ENCODE assay signal across 35 cellular contexts in the genomic region with DNA sequence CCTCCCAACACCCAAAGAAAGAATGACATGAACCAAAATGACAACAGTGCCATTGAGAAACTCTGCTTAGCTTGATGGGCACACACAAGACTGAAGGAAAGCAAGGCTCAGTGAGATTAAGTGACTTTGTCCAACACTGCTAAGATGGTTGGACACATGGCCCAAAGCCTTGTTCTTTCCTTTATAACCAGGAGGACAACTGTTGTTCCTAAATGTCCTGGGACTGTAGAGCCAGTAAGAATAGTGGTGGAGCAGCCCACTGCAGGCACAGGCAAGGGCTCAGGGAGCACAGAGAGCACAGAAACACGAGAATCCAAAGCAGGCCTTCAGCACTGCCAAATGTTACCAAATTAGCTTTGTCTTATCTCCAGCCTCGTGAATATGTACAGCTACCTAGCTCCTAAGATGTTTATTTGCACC. TPM values are rescaled to one million over a fixed set of nuclear protein-coding genes. Genes with fewer than 3 reads are reported as not detected.
"Had no signal": no experiment of that assay in that cellular context is flagged by ENCODE, and none has a peak within 500 bp of the region (broad histone marks: within the 10 kb centered on the region; RNA-seq: fewer than 3 reads in every experiment).

No MANE protein-coding gene starts in this region.

- H3K27me3 Mint-ChIP-seq: activated CD4-positive, alpha-beta memory T cell treated with anti-CD3 and anti-CD28 coated beads for 36 hours; activated CD4-positive, alpha-beta T cell treated with anti-CD3 and anti-CD28 coated beads for 36 hours; activated CD4-positive, alpha-beta T cell treated with anti-CD3 and anti-CD28 coated beads, Interleukin-2, amount 10 ng/mL, durations not matched to agents 24 days and 14 days; activated CD8-positive, alpha-beta memory T cell treated with anti-CD3 and anti-CD28 coated beads, Interleukin-2, amount 10 ng/mL, durations not matched to agents 7 days and 5 days; activated naive CD4-positive, alpha-beta T cell treated with anti-CD3 and anti-CD28 coated beads, Interleukin-2, amount 50 U/mL, for 24 hours had no signal

- H3K27ac Mint-ChIP-seq: activated CD4-positive, alpha-beta memory T cell treated with anti-CD3 and anti-CD28 coated beads for 36 hours; activated CD4-positive, alpha-beta T cell treated with anti-CD3 and anti-CD28 coated beads for 36 hours; activated CD4-positive, alpha-beta T cell treated with anti-CD3 and anti-CD28 coated beads, Interleukin-2, amount 10 ng/mL, durations not matched to agents 24 days and 14 days; activated CD8-positive, alpha-beta memory T cell treated with anti-CD3 and anti-CD28 coated beads, Interleukin-2, amount 10 ng/mL, durations not matched to agents 7 days and 5 days; activated CD8-positive, alpha-beta T cell treated with anti-CD3 and anti-CD28 coated beads, Interleukin-2, amount 10 ng/mL, durations not matched to agents 7 days and 5 days; activated naive CD4-positive, alpha-beta T cell treated with anti-CD3 and anti-CD28 coated beads for 36 hours; activated naive CD4-positive, alpha-beta T cell treated with anti-CD3 and anti-CD28 coated beads, Interleukin-2, amount 50 U/mL, for 24 hours; activated T-helper 1 cell treated with anti-CD3 and anti-CD28 coated beads, Interleukin-12 subunit alpha, Interleukin-12 subunit beta, Interleukin-2, Interleukin-4 antibody, amounts not matched to agents 30 ng/mL and 10 ng/mL and 1 ng/mL, durations not matched to agents 14 hours and 24 hours and 36 hours; activated T-helper 2 cell treated with anti-CD3 and anti-CD28 coated beads, Interferon-gamma antibody, Interleukin-2, Interleukin-4, amounts not matched to agents 10 μg/mL and 5 μg/mL and 100 μg/mL, durations not matched to agents 14 hours and 24 hours and 36 hours had no signal

- H3K27me3 ChIP-seq: brain microvascular endothelial cell, colonic mucosa, esophagus squamous epithelium, gastroesophageal sphincter had no signal

- H3K4me3 Mint-ChIP-seq: activated CD4-positive, alpha-beta memory T cell treated with anti-CD3 and anti-CD28 coated beads for 36 hours; activated CD4-positive, alpha-beta T cell treated with anti-CD3 and anti-CD28 coated beads for 36 hours; activated CD4-positive, alpha-beta T cell treated with anti-CD3 and anti-CD28 coated beads, Interleukin-2, amount 10 ng/mL, durations not matched to agents 24 days and 14 days; activated CD8-positive, alpha-beta memory T cell treated with anti-CD3 and anti-CD28 coated beads, Interleukin-2, amount 10 ng/mL, durations not matched to agents 7 days and 5 days; activated CD8-positive, alpha-beta T cell treated with anti-CD3 and anti-CD28 coated beads, Interleukin-2, amount 10 ng/mL, durations not matched to agents 7 days and 5 days; activated naive CD4-positive, alpha-beta T cell treated with anti-CD3 and anti-CD28 coated beads for 36 hours; activated naive CD4-positive, alpha-beta T cell treated with anti-CD3 and anti-CD28 coated beads, Interleukin-2, amount 50 U/mL, for 24 hours; activated T-helper 1 cell treated with anti-CD3 and anti-CD28 coated beads, Interleukin-12 subunit alpha, Interleukin-12 subunit beta, Interleukin-2, Interleukin-4 antibody, amounts not matched to agents 30 ng/mL and 10 ng/mL and 1 ng/mL, durations not matched to agents 14 hours and 24 hours and 36 hours had no signal

- H3K9me3 ChIP-seq: colonic mucosa, esophagus squamous epithelium, gastroesophageal sphincter had no signal

- DNase-seq: activated CD4-positive, alpha-beta memory T cell treated with anti-CD3 and anti-CD28 coated beads for 36 hours; activated CD4-positive, alpha-beta T cell treated with anti-CD3 and anti-CD28 coated beads for 36 hours; activated CD4-positive, alpha-beta T cell treated with anti-CD3 and anti-CD28 coated beads, Interleukin-2, amount 10 ng/mL, durations not matched to agents 24 days and 14 days; activated CD4-positive, CD25-positive, alpha-beta regulatory T cell; activated CD4-positive, CD25-positive, alpha-beta regulatory T cell treated with anti-CD3 and anti-CD28 coated beads, Interleukin-2, amount 50 U/mL, for 72 hours; activated CD8-positive, alpha-beta memory T cell treated with anti-CD3 and anti-CD28 coated beads, Interleukin-2, amount 10 ng/mL, durations not matched to agents 7 days and 5 days; activated CD8-positive, alpha-beta memory T cell treated with anti-CD3 and anti-CD28 coated beads, Interleukin-2, amount 50 U/mL, for 4 hours; activated CD8-positive, alpha-beta T cell treated with anti-CD3 and anti-CD28 coated beads, Interleukin-2, amount 10 ng/mL, durations not matched to agents 7 days and 5 days; activated effector memory CD4-positive, alpha-beta T cell treated with anti-CD3 and anti-CD28 coated beads, Interleukin-2, amount 50 U/mL, for 16 hours; activated naive CD4-positive, alpha-beta T cell treated with anti-CD3 and anti-CD28 coated beads for 36 hours; activated T-cell treated with anti-CD3 and anti-CD28 coated beads, Interleukin-2, amount 50 U/mL, for 1 hour; activated T-cell treated with anti-CD3 and anti-CD28 coated beads, Interleukin-2, amount 50 U/mL, for 48 hours; amniotic stem cell; anterior cingulate cortex; brain microvascular endothelial cell; central memory CD4-positive, alpha-beta T cell; cerebellar nuclear complex; colonic mucosa; effector CD8-positive, alpha-beta T cell; esophagus squamous epithelium; foreskin melanocyte; T-helper 2 cell had no signal

- H3K4me1 Mint-ChIP-seq: activated CD4-positive, alpha-beta T cell treated with anti-CD3 and anti-CD28 coated beads for 36 hours; activated CD4-positive, alpha-beta T cell treated with anti-CD3 and anti-CD28 coated beads, Interleukin-2, amount 10 ng/mL, durations not matched to agents 24 days and 14 days; activated CD8-positive, alpha-beta memory T cell treated with anti-CD3 and anti-CD28 coated beads, Interleukin-2, amount 10 ng/mL, durations not matched to agents 7 days and 5 days; activated naive CD4-positive, alpha-beta T cell treated with anti-CD3 and anti-CD28 coated beads, Interleukin-2, amount 50 U/mL, for 24 hours had no signal

- H3K27ac ChIP-seq: brain microvascular endothelial cell, colonic mucosa, epithelial cell of prostate, esophagus squamous epithelium, gastroesophageal sphincter had no signal

- ATAC-seq: activated CD4-positive, alpha-beta T cell treated with anti-CD3 and anti-CD28 coated beads for 36 hours; activated CD8-positive, alpha-beta memory T cell treated with anti-CD3 and anti-CD28 coated beads, Interleukin-2, amount 10 ng/mL, durations not matched to agents 7 days and 5 days; activated CD8-positive, alpha-beta T cell treated with anti-CD3 and anti-CD28 coated beads, Interleukin-2, amount 10 ng/mL, durations not matched to agents 7 days and 5 days; gastroesophageal sphincter had no signal

- H3K4me1 ChIP-seq: colonic mucosa, esophagus squamous epithelium, gastroesophageal sphincter had no signal

- H3K9me3 Mint-ChIP-seq: activated CD4-positive, alpha-beta memory T cell treated with anti-CD3 and anti-CD28 coated beads for 36 hours; activated naive CD4-positive, alpha-beta T cell treated with anti-CD3 and anti-CD28 coated beads for 36 hours; activated naive CD4-positive, alpha-beta T cell treated with anti-CD3 and anti-CD28 coated beads, Interleukin-2, amount 50 U/mL, for 24 hours; activated T-helper 1 cell treated with anti-CD3 and anti-CD28 coated beads, Interleukin-12 subunit alpha, Interleukin-12 subunit beta, Interleukin-2, Interleukin-4 antibody, amounts not matched to agents 30 ng/mL and 10 ng/mL and 1 ng/mL, durations not matched to agents 14 hours and 24 hours and 36 hours; activated T-helper 2 cell treated with anti-CD3 and anti-CD28 coated beads, Interferon-gamma antibody, Interleukin-2, Interleukin-4, amounts not matched to agents 10 μg/mL and 5 μg/mL and 100 μg/mL, durations not matched to agents 14 hours and 24 hours and 36 hours had no signal

RNA-seq across cellular contexts. Expression of gene ACTL7A, which starts 3.9 kb away (rescaled TPM):
- total RNA-seq: activated CD4-positive, alpha-beta memory T cell treated with anti-CD3 and anti-CD28 coated beads for 36 hours; activated CD4-positive, alpha-beta T cell treated with anti-CD3 and anti-CD28 coated beads for 36 hours; activated CD4-positive, alpha-beta T cell treated with anti-CD3 and anti-CD28 coated beads, Interleukin-2, amount 10 ng/mL, durations not matched to agents 24 days and 14 days; activated CD8-positive, alpha-beta memory T cell treated with anti-CD3 and anti-CD28 coated beads for 36 hours; activated CD8-positive, alpha-beta memory T cell treated with anti-CD3 and anti-CD28 coated beads, Interleukin-2, amount 10 ng/mL, durations not matched to agents 7 days and 5 days; activated CD8-positive, alpha-beta T cell treated with anti-CD3 and anti-CD28 coated beads, Interleukin-2, amount 10 ng/mL, durations not matched to agents 7 days and 5 days; activated naive CD4-positive, alpha-beta T cell treated with anti-CD3 and anti-CD28 coated beads for 36 hours; activated T-helper 1 cell treated with anti-CD3 and anti-CD28 coated beads, Interleukin-12 subunit alpha, Interleukin-12 subunit beta, Interleukin-2, Interleukin-4 antibody, amounts not matched to agents 30 ng/mL and 10 ng/mL and 1 ng/mL, durations not matched to agents 14 hours and 24 hours and 36 hours; activated T-helper 2 cell treated with anti-CD3 and anti-CD28 coated beads, Interferon-gamma antibody, Interleukin-2, Interleukin-4, amounts not matched to agents 10 μg/mL and 5 μg/mL and 100 μg/mL, durations not matched to agents 14 hours and 24 hours and 36 hours; astrocyte; colonic mucosa; dermis microvascular lymphatic vessel endothelial cell; endothelial cell of umbilical vein; esophagus squamous epithelium; fibroblast of lung; fibroblast of villous mesenchyme; gastroesophageal sphincter; glomerular endothelial cell; T-helper 1 cell treated with Interleukin-12 subunit alpha and Interleukin-12 subunit beta and Interleukin-4 antibody, amounts not matched to agents 30 ng/mL and 1 ng/mL, for 36 hours had no signal

RNA-seq across cellular contexts. Expression of gene ACTL7B, which starts 10.2 kb away (rescaled TPM):
- total RNA-seq: activated CD4-positive, alpha-beta memory T cell treated with anti-CD3 and anti-CD28 coated beads for 36 hours; activated CD4-positive, alpha-beta T cell treated with anti-CD3 and anti-CD28 coated beads for 36 hours; activated CD4-positive, alpha-beta T cell treated with anti-CD3 and anti-CD28 coated beads, Interleukin-2, amount 10 ng/mL, durations not matched to agents 24 days and 14 days; activated CD8-positive, alpha-beta memory T cell treated with anti-CD3 and anti-CD28 coated beads for 36 hours; activated CD8-positive, alpha-beta memory T cell treated with anti-CD3 and anti-CD28 coated beads, Interleukin-2, amount 10 ng/mL, durations not matched to agents 7 days and 5 days; activated CD8-positive, alpha-beta T cell treated with anti-CD3 and anti-CD28 coated beads, Interleukin-2, amount 10 ng/mL, durations not matched to agents 7 days and 5 days; activated naive CD4-positive, alpha-beta T cell treated with anti-CD3 and anti-CD28 coated beads for 36 hours; astrocyte; colonic mucosa; dermis microvascular lymphatic vessel endothelial cell; endothelial cell of umbilical vein; esophagus squamous epithelium; fibroblast of lung; fibroblast of villous mesenchyme; gastroesophageal sphincter; glomerular endothelial cell had no signal
